8 cellular contexts compared by ENCODE assay signal in genomic region chr11:46315033-46315738, GRCh38. TPM values are rescaled to one million over a fixed set of nuclear protein-coding genes. Genes with fewer than 3 reads are reported as not detected.
A peak's percentile ranks its signal among the peaks of the same experiment; 100 is the strongest.
DNase-seq lines count a peak whose midpoint lies in the region; ATAC-seq and TF ChIP-seq lines count a peak whose summit lies in the region.

No MANE protein-coding gene starts in this region.

- H3K4me1 ChIP-seq in lung (ENCODE audit: control insufficient read depth in 2 of 2, insufficient read depth in 2 of 2, low read length in 2 of 2) = peaks cover 0 to 4% of the 10 kb centered on the region in 2 donors

- H3K27ac ChIP-seq in lung (ENCODE audit: low read depth in 1 of 2, low read length in 1 of 2) = no peak overlapping the region

- H3K9me3 ChIP-seq in lung (ENCODE audit: control insufficient read depth in 2 of 2, insufficient read depth in 1 of 2, low read length in 1 of 2) = no peaks in the 10 kb centered on the region

- H3K27me3 Mint-ChIP-seq in chondrocyte (ENCODE audit: low read depth) = no peaks in the 10 kb centered on the region

- ATAC-seq in lung (ENCODE audit: insufficient read depth, low FRiP score) (peak; percentile 66), HG03520 (IDR thresholded peaks at IDR 0.05; ENCODE audit: unreplicated experiment) (no peak)

- no peaks in the 10 kb centered on the region for H3K27me3 ChIP-seq in lung (ENCODE audit: control insufficient read depth, insufficient read depth)

- peaks cover 5% of the 10 kb centered on the region for H3K4me1 Mint-ChIP-seq in chondrocyte (ENCODE audit: low read depth)

- WGBS in lung, 2 donors = 53 to 54% methylated on average over 16 of the region's 16 CpGs

- H3K4me3 ChIP-seq in lung = no peak overlapping the region

- H3K36me3 Mint-ChIP-seq in chondrocyte (ENCODE audit: low read depth) = peaks cover 29% of the 10 kb centered on the region

- DNase-seq in SIG-M5 treated with dmso at 0.1 percent for 504 hours (lab: John Stamatoyannopoulos, UW; ENCODE audit: unreplicated experiment) = peak; percentile 42
- DNase-seq in SIG-M5 (lab: John Stamatoyannopoulos, UW) = no peak
- peak; percentile 40 for DNase-seq in NCI-H2227 treated with DMSO at 0.1 percent for 48 hours (lab: John Stamatoyannopoulos, UW)
- DNase-seq in activated CD4-positive, alpha-beta T cell treated with anti-CD3 and anti-CD28 coated beads for 1 hour = peak; percentile 51
- DNase-seq in chondrocyte (ENCODE audit: low spot score) = no peak
- peak; percentile 74 for DNase-seq in lung (ENCODE audit: low spot score)
- peak; percentile 49 to 58 for DNase-seq in stimulated activated CD8-positive, alpha-beta memory T cell treated with anti-CD3 and anti-CD28 coated beads, Interleukin-4, amount 100 ng/mL, for 1 hour (ENCODE audit: low read depth in 2 of 2, low spot score in 1 of 2)

- H3K9me3 Mint-ChIP-seq in chondrocyte (ENCODE audit: low read depth) = no peaks in the 10 kb centered on the region

- H3K27ac Mint-ChIP-seq in chondrocyte (ENCODE audit: unreplicated experiment) = peak overlapping the region; percentile 92

- H3K4me3 Mint-ChIP-seq in chondrocyte (ENCODE audit: unreplicated experiment) = no peak overlapping the region

- H3K36me3 ChIP-seq in lung (ENCODE audit: control insufficient read depth in 2 of 2, insufficient read depth in 2 of 2, low read length in 2 of 2) = peaks cover 2 to 3% of the 10 kb centered on the region in 2 donors

- TF ChIP-seq CTCF in chondrocyte (IDR thresholded peaks at IDR 0.05) (peak; percentile 93), lung (IDR thresholded peaks at IDR 0.05; ENCODE audit: control extremely low read depth, extremely low read depth) (peak; percentile 76)

RNA-seq across cellular contexts. Expression of gene DGKZ, which starts 32.1 kb away (rescaled TPM):
- 41.9 to 47.4 TPM (median 46.8 TPM) in 3 replicates for total RNA-seq in chondrocyte
- 10 to 100 TPM; 33.3 to 63.2 TPM for total RNA-seq in lung
- polyA plus RNA-seq in lung = 10 to 100 TPM; 42.2 to 46.0 TPM

RNA-seq across cellular contexts. Expression of gene CREB3L1, which starts 37.7 kb away (rescaled TPM):
- 83.1 to 192 TPM (median 190 TPM) in 3 replicates for total RNA-seq in chondrocyte
- 10 to 100 TPM; 16.8 to 52.3 TPM for total RNA-seq in lung
- 10 to 100 TPM; 21.3 to 54.0 TPM for polyA plus RNA-seq in lung

Comparison
In these comparisons a context has a peak if more than half of its experiments do, and no peak if none do; other contexts are left out.
1. DNase-seq: peak in SIG-M5 treated with dmso at 0.1 percent for 504 hours (single experiment), NCI-H2227 treated with DMSO at 0.1 percent for 48 hours (single experiment), activated CD4-positive, alpha-beta T cell treated with anti-CD3 and anti-CD28 coated beads for 1 hour (single experiment), lung (single experiment) and stimulated activated CD8-positive, alpha-beta memory T cell treated with anti-CD3 and anti-CD28 coated beads, Interleukin-4, amount 100 ng/mL, for 1 hour (2 of 2); none in SIG-M5 (single experiment) and chondrocyte (single experiment).